In the genomic region with DNA sequence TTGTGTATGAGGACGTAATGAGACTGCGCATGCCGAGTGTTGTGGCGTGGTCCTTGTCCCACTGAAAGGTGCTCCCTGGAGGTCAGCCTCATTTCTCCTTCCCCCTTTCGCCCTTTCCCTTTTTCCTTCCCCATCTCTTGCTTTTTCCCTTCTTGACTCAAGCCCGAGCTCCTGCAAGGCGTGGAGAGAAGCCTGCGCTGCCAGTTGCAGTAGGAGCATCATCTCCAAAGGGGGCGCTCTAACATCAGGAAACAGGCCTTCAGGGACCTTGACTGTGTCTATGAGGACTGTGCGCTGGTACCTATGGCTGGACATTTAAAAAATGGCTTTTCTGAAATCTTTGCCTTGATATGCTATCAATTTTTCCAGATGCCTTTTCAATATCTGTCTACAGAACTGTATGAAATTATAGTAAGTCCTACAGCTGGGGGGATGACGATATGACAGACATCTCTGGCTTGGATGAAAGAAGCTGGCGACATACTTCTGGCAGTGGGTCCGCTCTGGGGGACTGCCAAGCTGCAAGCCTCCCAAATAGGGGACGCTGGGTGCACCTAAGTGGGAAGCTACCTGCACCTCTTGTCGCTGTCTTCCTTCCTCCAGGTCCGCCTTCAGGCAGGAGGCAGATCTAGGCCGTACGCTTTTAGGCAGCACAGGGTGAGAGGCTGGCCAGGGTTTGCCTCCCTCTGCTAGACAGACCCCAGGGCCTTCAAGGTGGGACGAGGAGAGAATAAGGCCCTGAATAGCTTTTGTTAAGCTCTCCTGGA, we compare ENCODE assay signal across 1 cellular context.
TF ChIP-seq lines count a peak whose summit lies in the region.

No MANE protein-coding gene starts in this region.

TF ChIP-seq in K562, 482 proteins besides CTCF, POLR2A, EP300 and RAD21 (continued from another document):
- no peak for TF ChIP-seq PPARD (CRISPR knock-in tag; IDR thresholded peaks at IDR 0.05)
- TF ChIP-seq XRCC5 (IDR thresholded peaks at IDR 0.05; ENCODE audit: low read depth, low read length), result 0 out of 2 replicates have a peak, but pooled peaks have one; percentile 24
- no peak for TF ChIP-seq PKNOX1 (IDR thresholded peaks at IDR 0.05)
- TF ChIP-seq, protein P1, sequence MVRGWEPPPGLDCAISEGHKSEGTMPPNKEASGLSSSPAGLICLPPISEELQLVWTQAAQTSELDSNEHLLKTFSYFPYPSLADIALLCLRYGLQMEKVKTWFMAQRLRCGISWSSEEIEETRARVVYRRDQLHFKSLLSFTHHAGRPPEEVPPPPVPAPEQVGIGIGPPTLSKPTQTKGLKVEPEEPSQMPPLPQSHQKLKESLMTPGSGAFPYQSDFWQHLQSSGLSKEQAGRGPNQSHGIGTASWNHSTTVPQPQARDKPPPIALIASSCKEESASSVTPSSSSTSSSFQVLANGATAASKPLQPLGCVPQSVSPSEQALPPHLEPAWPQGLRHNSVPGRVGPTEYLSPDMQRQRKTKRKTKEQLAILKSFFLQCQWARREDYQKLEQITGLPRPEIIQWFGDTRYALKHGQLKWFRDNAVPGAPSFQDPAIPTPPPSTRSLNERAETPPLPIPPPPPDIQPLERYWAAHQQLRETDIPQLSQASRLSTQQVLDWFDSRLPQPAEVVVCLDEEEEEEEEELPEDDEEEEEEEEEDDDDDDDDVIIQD (CRISPR knock-in tag; IDR thresholded peaks at IDR 0.05), result no peak
- TF ChIP-seq, protein P2, sequence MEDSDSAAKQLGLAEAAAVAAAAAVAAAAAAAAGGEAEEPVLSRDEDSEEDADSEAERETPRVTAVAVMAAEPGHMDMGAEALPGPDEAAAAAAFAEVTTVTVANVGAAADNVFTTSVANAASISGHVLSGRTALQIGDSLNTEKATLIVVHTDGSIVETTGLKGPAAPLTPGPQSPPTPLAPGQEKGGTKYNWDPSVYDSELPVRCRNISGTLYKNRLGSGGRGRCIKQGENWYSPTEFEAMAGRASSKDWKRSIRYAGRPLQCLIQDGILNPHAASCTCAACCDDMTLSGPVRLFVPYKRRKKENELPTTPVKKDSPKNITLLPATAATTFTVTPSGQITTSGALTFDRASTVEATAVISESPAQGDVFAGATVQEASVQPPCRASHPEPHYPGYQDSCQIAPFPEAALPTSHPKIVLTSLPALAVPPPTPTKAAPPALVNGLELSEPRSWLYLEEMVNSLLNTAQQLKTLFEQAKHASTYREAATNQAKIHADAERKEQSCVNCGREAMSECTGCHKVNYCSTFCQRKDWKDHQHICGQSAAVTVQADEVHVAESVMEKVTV (CRISPR knock-in tag; IDR thresholded peaks at IDR 0.05), result 0 out of 2 replicates have a peak, but pooled peaks have one; percentile 13
- TF ChIP-seq ZEB2 (IDR thresholded peaks at IDR 0.05), result no peak
- peak; percentile 41; the same call in 1 of the 2 replicates for TF ChIP-seq RB1 (IDR thresholded peaks at IDR 0.05; ENCODE audit: low read depth)
